40 cellular contexts compared by ENCODE assay signal in genomic region chr4:140025470-140025869, GRCh38.
"Had no signal": no experiment of that assay in that cellular context is flagged by ENCODE, and none has a peak within 500 bp of the region (broad histone marks: within the 10 kb centered on the region; RNA-seq: fewer than 3 reads in every experiment).

No MANE protein-coding gene starts in this region.

- H3K4me3 Mint-ChIP-seq: activated CD4-positive, alpha-beta memory T cell treated with anti-CD3 and anti-CD28 coated beads, Interleukin-2, amount 10 ng/mL, durations not matched to agents 7 days and 5 days; activated CD4-positive, alpha-beta T cell treated with anti-CD3 and anti-CD28 coated beads for 36 hours; activated CD4-positive, alpha-beta T cell treated with anti-CD3 and anti-CD28 coated beads, Interleukin-2, amount 10 ng/mL, durations not matched to agents 7 days and 5 days; activated CD8-positive, alpha-beta memory T cell treated with anti-CD3 and anti-CD28 coated beads, Interleukin-2, amount 10 ng/mL, durations not matched to agents 7 days and 5 days; activated CD8-positive, alpha-beta T cell treated with anti-CD3 and anti-CD28 coated beads, Interleukin-2, amount 10 ng/mL, durations not matched to agents 7 days and 5 days; activated naive CD4-positive, alpha-beta T cell treated with anti-CD3 and anti-CD28 coated beads, Interleukin-2, amount 10 ng/mL, durations not matched to agents 7 days and 5 days; activated naive CD4-positive, alpha-beta T cell treated with anti-CD3 and anti-CD28 coated beads, Interleukin-2, amount 50 U/mL, for 24 hours; activated naive CD8-positive, alpha-beta T cell; activated naive CD8-positive, alpha-beta T cell treated with anti-CD3 and anti-CD28 coated beads, Interleukin-2, amount 10 ng/mL, durations not matched to agents 7 days and 5 days; activated naive CD8-positive, alpha-beta T cell treated with anti-CD3 and anti-CD28 coated beads, Interleukin-2, amount 50 U/mL, for 24 hours; activated T-cell treated with anti-CD3 and anti-CD28 coated beads, Interleukin-2, amount 50 U/mL, for 24 hours; brain; central memory CD8-positive, alpha-beta T cell; T-helper 1 cell treated with Interleukin-12 subunit alpha and Interleukin-12 subunit beta and Interleukin-4 antibody, amounts not matched to agents 30 μg/mL and 1 μg/mL, for 36 hours; T-helper 2 cell treated with Interferon-gamma antibody and Interleukin-4, amounts not matched to agents 5 μg/mL and 100 μg/mL, for 36 hours; WTC11 had no signal

- H3K9me3 ChIP-seq: ascending aorta had no signal

- H3K36me3 Mint-ChIP-seq: activated CD8-positive, alpha-beta memory T cell treated with anti-CD3 and anti-CD28 coated beads, Interleukin-2, amount 10 ng/mL, durations not matched to agents 7 days and 5 days; activated naive CD4-positive, alpha-beta T cell treated with anti-CD3 and anti-CD28 coated beads, Interleukin-2, amount 10 ng/mL, durations not matched to agents 7 days and 5 days; activated naive CD4-positive, alpha-beta T cell treated with anti-CD3 and anti-CD28 coated beads, Interleukin-2, amount 50 U/mL, for 24 hours; activated naive CD8-positive, alpha-beta T cell; activated naive CD8-positive, alpha-beta T cell treated with anti-CD3 and anti-CD28 coated beads, Interleukin-2, amount 10 ng/mL, durations not matched to agents 7 days and 5 days; brain; WTC11 had no signal

- ATAC-seq: activated CD4-positive, alpha-beta T cell treated with anti-CD3 and anti-CD28 coated beads for 36 hours; activated CD4-positive, CD25-positive, alpha-beta regulatory T cell treated with anti-CD3 and anti-CD28 coated beads, Interleukin-2, amount 50 U/mL, for 24 hours; activated CD8-positive, alpha-beta memory T cell treated with anti-CD3 and anti-CD28 coated beads, Interleukin-2, amount 10 ng/mL, durations not matched to agents 7 days and 5 days; activated CD8-positive, alpha-beta T cell treated with anti-CD3 and anti-CD28 coated beads, Interleukin-2, amount 10 ng/mL, durations not matched to agents 7 days and 5 days; activated naive CD8-positive, alpha-beta T cell treated with anti-CD3 and anti-CD28 coated beads, Interleukin-2, amount 50 U/mL, for 24 hours; WTC11 had no signal

- H3K4me3 ChIP-seq: ascending aorta, cardiac muscle cell had no signal

- FAIRE-seq: bronchial epithelial cell, TTC549 had no signal

- H3K36me3 ChIP-seq: ascending aorta, cardiac muscle cell, WERI-Rb-1 had no signal

- H3K4me1 Mint-ChIP-seq: activated CD4-positive, alpha-beta memory T cell treated with anti-CD3 and anti-CD28 coated beads, Interleukin-2, amount 10 ng/mL, durations not matched to agents 7 days and 5 days; activated CD4-positive, alpha-beta T cell treated with anti-CD3 and anti-CD28 coated beads for 36 hours; activated CD4-positive, alpha-beta T cell treated with anti-CD3 and anti-CD28 coated beads, Interleukin-2, amount 10 ng/mL, durations not matched to agents 7 days and 5 days; activated CD8-positive, alpha-beta memory T cell treated with anti-CD3 and anti-CD28 coated beads, Interleukin-2, amount 10 ng/mL, durations not matched to agents 7 days and 5 days; activated naive CD4-positive, alpha-beta T cell treated with anti-CD3 and anti-CD28 coated beads, Interleukin-2, amount 10 ng/mL, durations not matched to agents 7 days and 5 days; activated naive CD4-positive, alpha-beta T cell treated with anti-CD3 and anti-CD28 coated beads, Interleukin-2, amount 50 U/mL, for 24 hours; activated naive CD8-positive, alpha-beta T cell treated with anti-CD3 and anti-CD28 coated beads, Interleukin-2, amount 10 ng/mL, durations not matched to agents 7 days and 5 days; activated naive CD8-positive, alpha-beta T cell treated with anti-CD3 and anti-CD28 coated beads, Interleukin-2, amount 50 U/mL, for 24 hours; central memory CD8-positive, alpha-beta T cell had no signal

- H3K27me3 ChIP-seq: ascending aorta, cardiac muscle cell had no signal

- H3K27ac ChIP-seq: ascending aorta, cardiac muscle cell, WERI-Rb-1 had no signal

- H3K27ac Mint-ChIP-seq: activated CD4-positive, alpha-beta memory T cell treated with anti-CD3 and anti-CD28 coated beads, Interleukin-2, amount 10 ng/mL, durations not matched to agents 7 days and 5 days; activated CD4-positive, alpha-beta T cell treated with anti-CD3 and anti-CD28 coated beads for 36 hours; activated CD4-positive, alpha-beta T cell treated with anti-CD3 and anti-CD28 coated beads, Interleukin-2, amount 10 ng/mL, durations not matched to agents 7 days and 5 days; activated CD8-positive, alpha-beta memory T cell treated with anti-CD3 and anti-CD28 coated beads, Interleukin-2, amount 10 ng/mL, durations not matched to agents 7 days and 5 days; activated CD8-positive, alpha-beta T cell treated with anti-CD3 and anti-CD28 coated beads, Interleukin-2, amount 10 ng/mL, durations not matched to agents 7 days and 5 days; activated naive CD4-positive, alpha-beta T cell treated with anti-CD3 and anti-CD28 coated beads, Interleukin-2, amount 10 ng/mL, durations not matched to agents 7 days and 5 days; activated naive CD4-positive, alpha-beta T cell treated with anti-CD3 and anti-CD28 coated beads, Interleukin-2, amount 50 U/mL, for 24 hours; activated naive CD8-positive, alpha-beta T cell; activated naive CD8-positive, alpha-beta T cell treated with anti-CD3 and anti-CD28 coated beads, Interleukin-2, amount 10 ng/mL, durations not matched to agents 7 days and 5 days; activated naive CD8-positive, alpha-beta T cell treated with anti-CD3 and anti-CD28 coated beads, Interleukin-2, amount 50 U/mL, for 24 hours; activated T-cell treated with anti-CD3 and anti-CD28 coated beads, Interleukin-2, amount 50 U/mL, for 24 hours; activated T-helper 2 cell treated with anti-CD3 and anti-CD28 coated beads, Interferon-gamma antibody, Interleukin-2, Interleukin-4, amounts not matched to agents 10 μg/mL and 5 μg/mL and 100 μg/mL, durations not matched to agents 14 hours and 24 hours and 36 hours; brain; T-helper 1 cell treated with Interleukin-12 subunit alpha and Interleukin-12 subunit beta and Interleukin-4 antibody, amounts not matched to agents 30 μg/mL and 1 μg/mL, for 36 hours; T-helper 2 cell treated with Interferon-gamma antibody and Interleukin-4, amounts not matched to agents 5 μg/mL and 100 μg/mL, for 36 hours; WTC11 had no signal

- H3K9me3 Mint-ChIP-seq: activated CD4-positive, alpha-beta memory T cell treated with anti-CD3 and anti-CD28 coated beads, Interleukin-2, amount 10 ng/mL, durations not matched to agents 7 days and 5 days; activated CD4-positive, alpha-beta T cell treated with anti-CD3 and anti-CD28 coated beads, Interleukin-2, amount 10 ng/mL, durations not matched to agents 7 days and 5 days; activated naive CD4-positive, alpha-beta T cell treated with anti-CD3 and anti-CD28 coated beads, Interleukin-2, amount 10 ng/mL, durations not matched to agents 7 days and 5 days; activated naive CD4-positive, alpha-beta T cell treated with anti-CD3 and anti-CD28 coated beads, Interleukin-2, amount 50 U/mL, for 24 hours; activated naive CD8-positive, alpha-beta T cell treated with anti-CD3 and anti-CD28 coated beads, Interleukin-2, amount 10 ng/mL, durations not matched to agents 7 days and 5 days; activated naive CD8-positive, alpha-beta T cell treated with anti-CD3 and anti-CD28 coated beads, Interleukin-2, amount 50 U/mL, for 24 hours; activated T-cell treated with anti-CD3 and anti-CD28 coated beads, Interleukin-2, amount 50 U/mL, for 24 hours; activated T-helper 2 cell treated with anti-CD3 and anti-CD28 coated beads, Interferon-gamma antibody, Interleukin-2, Interleukin-4, amounts not matched to agents 10 μg/mL and 5 μg/mL and 100 μg/mL, durations not matched to agents 14 hours and 24 hours and 36 hours; central memory CD8-positive, alpha-beta T cell; T-helper 1 cell treated with Interleukin-12 subunit alpha and Interleukin-12 subunit beta and Interleukin-4 antibody, amounts not matched to agents 30 μg/mL and 1 μg/mL, for 36 hours; T-helper 2 cell treated with Interferon-gamma antibody and Interleukin-4, amounts not matched to agents 5 μg/mL and 100 μg/mL, for 36 hours; WTC11 had no signal

- DNase-seq: activated CD4-positive, alpha-beta memory T cell treated with anti-CD3 and anti-CD28 coated beads, Interleukin-2, amount 10 ng/mL, durations not matched to agents 7 days and 5 days; activated CD4-positive, alpha-beta T cell treated with anti-CD3 and anti-CD28 coated beads for 1 hour; activated CD4-positive, alpha-beta T cell treated with anti-CD3 and anti-CD28 coated beads for 36 hours; activated CD4-positive, alpha-beta T cell treated with anti-CD3 and anti-CD28 coated beads for 48 hours; activated CD4-positive, alpha-beta T cell treated with anti-CD3 and anti-CD28 coated beads, Interleukin-2, amount 10 ng/mL, durations not matched to agents 7 days and 5 days; activated CD4-positive, alpha-beta T cell treated with anti-CD3 and anti-CD28 coated beads, Interleukin-2, amount 50 U/mL, for 48 hours; activated CD4-positive, CD25-positive, alpha-beta regulatory T cell; activated CD8-positive, alpha-beta memory T cell treated with anti-CD3 and anti-CD28 coated beads for 24 hours; activated CD8-positive, alpha-beta memory T cell treated with anti-CD3 and anti-CD28 coated beads, Interleukin-2, amount 10 ng/mL, durations not matched to agents 7 days and 5 days; activated CD8-positive, alpha-beta memory T cell treated with anti-CD3 and anti-CD28 coated beads, Interleukin-2, amount 50 U/mL, for 48 hours; activated CD8-positive, alpha-beta T cell treated with anti-CD3 and anti-CD28 coated beads, Interleukin-2, amount 10 ng/mL, durations not matched to agents 7 days and 5 days; activated effector memory CD4-positive, alpha-beta T cell treated with Interleukin-2 at 50 U/mL for 16 hours; activated gamma-delta T cell; activated naive CD4-positive, alpha-beta T cell treated with anti-CD3 and anti-CD28 coated beads, Interleukin-2, amount 10 ng/mL, durations not matched to agents 7 days and 5 days; activated naive CD4-positive, alpha-beta T cell treated with Interleukin-2 at 50 U/mL for 16 hours; activated naive CD8-positive, alpha-beta T cell treated with anti-CD3 and anti-CD28 coated beads, Interleukin-2, amount 10 ng/mL, durations not matched to agents 7 days and 5 days; activated naive CD8-positive, alpha-beta T cell treated with anti-CD3 and anti-CD28 coated beads, Interleukin-2, amount 50 U/mL, for 24 hours; activated T-cell treated with anti-CD3 and anti-CD28 coated beads, Interleukin-2, amount 50 U/mL, for 24 hours; activated T-cell treated with anti-CD3 and anti-CD28 coated beads, Interleukin-2, amount 50 U/mL, for 48 hours; amygdala; anterior cingulate cortex; caudate nucleus; cerebellar nuclear complex; T-helper 1 cell; T-helper 2 cell; T-helper 9 cell; WERI-Rb-1 had no signal

- H3K27me3 Mint-ChIP-seq: activated naive CD4-positive, alpha-beta T cell treated with anti-CD3 and anti-CD28 coated beads, Interleukin-2, amount 50 U/mL, for 24 hours; activated naive CD8-positive, alpha-beta T cell; brain had no signal
